ENCODE assay signal across 11 cellular contexts in the genomic region with DNA sequence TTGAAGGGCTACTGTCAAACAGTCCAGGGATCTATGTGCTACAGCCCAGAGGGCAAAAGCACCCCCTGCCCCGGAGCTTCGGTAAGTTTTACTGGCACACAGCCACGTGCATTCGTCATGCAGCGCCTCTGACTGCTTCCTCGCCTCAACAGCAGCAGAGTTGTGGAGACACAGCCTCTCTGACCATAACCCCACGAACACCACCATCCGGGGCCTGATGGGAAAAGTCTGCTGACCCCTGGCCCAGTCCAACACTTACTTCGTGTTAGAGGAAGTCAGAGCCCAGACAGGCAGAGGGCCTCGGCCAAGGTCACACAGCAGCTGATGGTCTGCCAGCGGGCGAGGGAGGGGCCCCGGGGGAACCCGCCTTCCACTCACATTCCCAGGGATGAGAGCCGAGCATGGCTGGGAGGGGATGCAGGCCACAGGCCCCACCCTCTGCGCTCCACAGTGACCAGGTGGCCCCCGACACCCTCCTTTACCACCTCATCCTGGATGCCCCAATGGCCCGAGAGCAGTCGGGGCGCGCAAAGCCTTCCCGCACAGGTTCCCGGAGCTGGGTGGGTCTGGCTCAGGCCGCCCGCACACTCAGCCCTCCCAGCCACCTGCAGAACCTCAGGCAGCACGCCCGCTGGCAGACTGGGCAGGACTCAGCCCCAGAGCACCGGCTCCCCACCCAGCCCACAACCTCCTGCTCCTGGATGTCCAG. TPM values are rescaled to one million over a fixed set of nuclear protein-coding genes. Genes with fewer than 3 reads are reported as not detected.
A peak's percentile ranks its signal among the peaks of the same experiment; 100 is the strongest.
DNase-seq lines count a peak whose midpoint lies in the region; ATAC-seq, FAIRE-seq and TF ChIP-seq lines count a peak whose summit lies in the region.
"Had no signal": no experiment of that assay in that cellular context is flagged by ENCODE, and none has a peak within 500 bp of the region (broad histone marks: within the 10 kb centered on the region; RNA-seq: fewer than 3 reads in every experiment).

No MANE protein-coding gene starts in this region.

- peaks cover 5% of the 10 kb centered on the region; the same call in 1 of the 2 replicates for H3K79me2 ChIP-seq in Karpas-422 (ENCODE audit: low read length)

- WGBS in adrenal gland, 4 donors: 24 to 38% (median 32%) methylated on average over 6 to 28 of the region's 28 CpGs
- WGBS in heart right ventricle, 2 donors: 60 to 63% methylated on average over 28 of the region's 28 CpGs
- WGBS in sigmoid colon, 2 donors: 15 to 58% methylated on average over 28 of the region's 28 CpGs

- H3K4me1 ChIP-seq in adrenal gland (replicated peaks in 1 of 2) (peaks cover 24 to 30% of the 10 kb centered on the region in 2 donors), heart right ventricle (peaks cover 7 to 29% (median 24%) of the 10 kb centered on the region in 9 donors), sigmoid colon (peaks cover 0 to 36% (median 31%) of the 10 kb centered on the region in 4 donors), Karpas-422 (ENCODE audit: low read length) (peaks cover 8% of the 10 kb centered on the region)

- no peak overlapping the region for H3K4me3 Mint-ChIP-seq in activated T-helper 17 cell treated with anti-CD3 and anti-CD28 coated beads, Interleukin-2, amount 50 U/mL, for 72 hours

- no peaks in the 10 kb centered on the region for H3K9me3 Mint-ChIP-seq in activated T-helper 17 cell treated with anti-CD3 and anti-CD28 coated beads, Interleukin-2, amount 50 U/mL, for 72 hours

- H3K4me3 ChIP-seq in adrenal gland (no peak overlapping the region), heart right ventricle (no peak overlapping the region), sigmoid colon (no peak overlapping the region), Karpas-422 (ENCODE audit: low read length) (no peak overlapping the region)
- H3K4me3 ChIP-seq: prostate gland had no signal

- H3K36me3 Mint-ChIP-seq in activated T-helper 17 cell treated with anti-CD3 and anti-CD28 coated beads, Interleukin-2, amount 50 U/mL, for 72 hours (ENCODE audit: low read depth): no peaks in the 10 kb centered on the region

- no peak for TF ChIP-seq POLR2A in GM12891 (IDR thresholded peaks at IDR 0.05; ENCODE audit: low read depth, low read length)
- no peak for TF ChIP-seq POLR2A in adrenal gland (IDR thresholded peaks at IDR 0.05)
- TF ChIP-seq POLR2A in sigmoid colon (IDR thresholded peaks at IDR 0.05): no peak

- no peak overlapping the region for H3K9ac ChIP-seq in Karpas-422 (ENCODE audit: low read length)

- H3K27ac Mint-ChIP-seq in activated T-helper 17 cell treated with anti-CD3 and anti-CD28 coated beads, Interleukin-2, amount 50 U/mL, for 72 hours: no peak overlapping the region

- intact Hi-C loops in adrenal gland (cut with DNase I): no loop called here
- intact Hi-C loops in heart right ventricle (cut with DNase I): loop anchor here in 1 of 10 donors (10.0 kb wide), 1 partner anchor 308 kb away; a partner anchor contains a TSS
- intact Hi-C loops in sigmoid colon (cut with DNase I): no loop called here

- peak; percentile 21 for DNase-seq in GM12891 (ENCODE audit: insufficient read length, low spot score)
- peak; percentile 78 to 90 (median 84) for DNase-seq in adrenal gland
- no peak for DNase-seq in heart right ventricle
- peak; percentile 86 for DNase-seq in sigmoid colon
- DNase-seq in activated CD8-positive, alpha-beta memory T cell treated with anti-CD3 and anti-CD28 coated beads, Interleukin-2, amount 50 U/mL, for 48 hours: no peak
- DNase-seq in Karpas-422: no peak
- no peak for DNase-seq in central memory CD4-positive, alpha-beta T cell
- DNase-seq: activated T-cell treated with anti-CD3 and anti-CD28 coated beads, Interleukin-2, amount 50 U/mL, for 48 hours had no signal

- H3K36me3 ChIP-seq in adrenal gland (replicated peaks in 1 of 2): peaks cover 0 to 5% of the 10 kb centered on the region in 2 donors
- H3K36me3 ChIP-seq in heart right ventricle: peaks cover 0 to 12% (median 3%) of the 10 kb centered on the region in 9 donors
- H3K36me3 ChIP-seq in sigmoid colon: peaks cover 0 to 6% (median 3%) of the 10 kb centered on the region in 4 donors
- H3K36me3 ChIP-seq in Karpas-422 (ENCODE audit: insufficient read depth, low read length): no peaks in the 10 kb centered on the region
- H3K36me3 ChIP-seq: prostate gland had no signal

- peak in 5 of 8 donors; percentile 10 to 48 (median 13) for ATAC-seq in heart right ventricle
- no peak for ATAC-seq in activated T-helper 17 cell treated with anti-CD3 and anti-CD28 coated beads, Interleukin-2, amount 50 U/mL, for 72 hours (replicated peaks)

- no peaks in the 10 kb centered on the region for H3K9me2 ChIP-seq in Karpas-422 (replicated peaks; ENCODE audit: insufficient read depth, low read length)

- H3K4me1 Mint-ChIP-seq in activated T-helper 17 cell treated with anti-CD3 and anti-CD28 coated beads, Interleukin-2, amount 50 U/mL, for 72 hours: no peaks in the 10 kb centered on the region

- H3K27ac ChIP-seq in adrenal gland (peak overlapping the region in 4 of 5 donors; percentile 57 to 79 (median 72)), heart right ventricle (peak overlapping the region in 7 of 10 donors; percentile 15 to 69 (median 36)), sigmoid colon (peak overlapping the region; percentile 14 to 60 (median 36)), Karpas-422 (ENCODE audit: low read length) (no peak overlapping the region)
- H3K27ac ChIP-seq: prostate gland had no signal

- H3K27me3 ChIP-seq in adrenal gland: no peaks in the 10 kb centered on the region
- peaks cover 0 to 16% (median 0%) of the 10 kb centered on the region in 7 donors for H3K27me3 ChIP-seq in heart right ventricle
- H3K27me3 ChIP-seq in sigmoid colon: peaks cover 6 to 19% (median 7%) of the 10 kb centered on the region in 3 donors
- no peaks in the 10 kb centered on the region for H3K27me3 ChIP-seq in Karpas-422 (ENCODE audit: low read length)

- H3K9me3 ChIP-seq in adrenal gland (replicated peaks in 1 of 3) (no peaks in the 10 kb centered on the region), heart right ventricle (no peaks in the 10 kb centered on the region), sigmoid colon (no peaks in the 10 kb centered on the region), Karpas-422 (ENCODE audit: low read length) (no peaks in the 10 kb centered on the region)
- H3K9me3 ChIP-seq: prostate gland had no signal

- H3K4me2 ChIP-seq in Karpas-422 (ENCODE audit: low read depth, low read length, poor library complexity, severe bottlenecking): no peak overlapping the region

- H2AFZ ChIP-seq in Karpas-422 (ENCODE audit: low read length): no peak overlapping the region

- TF ChIP-seq EP300 in sigmoid colon (IDR thresholded peaks at IDR 0.05): no peak

- FAIRE-seq in GM12891 (lab: Jason Lieb, UNC): no peak
- FAIRE-seq: keratinocyte had no signal

- H3K27me3 Mint-ChIP-seq in activated T-helper 17 cell treated with anti-CD3 and anti-CD28 coated beads, Interleukin-2, amount 50 U/mL, for 72 hours: no peaks in the 10 kb centered on the region

- no peaks in the 10 kb centered on the region for H4K20me1 ChIP-seq in Karpas-422 (ENCODE audit: insufficient read depth, low read depth, low read length)

- no peak for TF ChIP-seq CTCF in adrenal gland (IDR thresholded peaks at IDR 0.05)
- no peak for TF ChIP-seq CTCF in heart right ventricle (IDR thresholded peaks at IDR 0.05)
- TF ChIP-seq CTCF in sigmoid colon (IDR thresholded peaks at IDR 0.05): no peak

RNA-seq across cellular contexts. Expression of a gene that starts 5.0 kb away (rescaled TPM):
- polyA plus RNA-seq in GM12891 (2012; ENCODE audit: low read depth, missing spikeins): 1.5 TPM
- total RNA-seq in adrenal gland: 1 to 10 TPM in 6 of 8 donors, not detected in 2; 1.0 to 5.0 (median 1.8) TPM
- polyA plus RNA-seq in adrenal gland: 1 to 10 TPM in 2 of 3 donors, under 1 TPM in 1; 0.09 to 9.3 (median 2.2) TPM
- total RNA-seq in heart right ventricle: 1 to 10 TPM in 9 of 10 donors, under 1 TPM in 1; 0.96 to 2.2 (median 1.4) TPM
- polyA plus RNA-seq in heart right ventricle: 1 to 10 TPM in 1 of 2 donors, under 1 TPM in 1; 0.73 to 1.3 TPM
- under 1 TPM in 3 of 4 donors, not detected in 1; 0.36 to 0.82 (median 0.81) TPM for total RNA-seq in sigmoid colon
- under 1 TPM in 1 of 3 donors, not detected in 2; 0.36 TPM for polyA plus RNA-seq in sigmoid colon
- 1.6 and 4.1 TPM in 2 replicates for total RNA-seq in Karpas-422 (2014; rRNA removed; shearing (Covaris generic); ENCODE audit: low replicate concordance)
- total RNA-seq in activated T-helper 17 cell treated with anti-CD3 and anti-CD28 coated beads, Interleukin-2, amount 50 U/mL, for 72 hours: 1 to 10 TPM in 1 of 2 donors, under 1 TPM in 1; 0.77 to 1.4 TPM

RNA-seq across cellular contexts. Expression of a gene that starts 8.7 kb away (rescaled TPM):
- 209 TPM for polyA plus RNA-seq in GM12891 (2012; ENCODE audit: low read depth, missing spikeins)
- 100 to 1,000 TPM in 7 of 8 donors, 10 to 100 TPM in 1; 80.2 to 435 (median 229) TPM for total RNA-seq in adrenal gland
- 1,000 to 10,000 TPM in 1 of 3 donors, 100 to 1,000 TPM in 1, 10 to 100 TPM in 1; 15.6 to 1,534 (median 925) TPM for polyA plus RNA-seq in adrenal gland
- 100 to 1,000 TPM; 491 to 770 (median 553) TPM for total RNA-seq in heart right ventricle
- 1,000 to 10,000 TPM in 1 of 2 donors, 100 to 1,000 TPM in 1; 821 to 2,879 TPM for polyA plus RNA-seq in heart right ventricle
- total RNA-seq in sigmoid colon: 100 to 1,000 TPM in 3 of 4 donors, 10 to 100 TPM in 1; 74.7 to 112 (median 104) TPM
- polyA plus RNA-seq in sigmoid colon: 100 to 1,000 TPM; 294 to 390 (median 352) TPM
- 64.3 and 110 TPM in 2 replicates for total RNA-seq in Karpas-422 (2014; rRNA removed; shearing (Covaris generic); ENCODE audit: low replicate concordance)
- total RNA-seq in activated T-helper 17 cell treated with anti-CD3 and anti-CD28 coated beads, Interleukin-2, amount 50 U/mL, for 72 hours: 100 to 1,000 TPM; 148 to 210 TPM

RNA-seq across cellular contexts. Expression of a gene that starts 15.6 kb away (rescaled TPM):
- 16.2 TPM for polyA plus RNA-seq in GM12891 (2012; ENCODE audit: low read depth, missing spikeins)
- total RNA-seq in adrenal gland (100 to 1,000 TPM in 5 of 8 donors, 10 to 100 TPM in 3; 20.0 to 189 (median 113) TPM), heart right ventricle (100 to 1,000 TPM in 2 of 10 donors, 10 to 100 TPM in 8; 45.9 to 236 (median 68.5) TPM), sigmoid colon (10 to 100 TPM; 14.6 to 70.3 (median 15.4) TPM)
- polyA plus RNA-seq in adrenal gland (10 to 100 TPM; 15.5 to 73.0 (median 46.8) TPM), heart right ventricle (10 to 100 TPM; 22.7 to 48.6 TPM), sigmoid colon (10 to 100 TPM; 42.1 to 87.0 (median 57.7) TPM)
- 21.4 and 40.5 TPM in 2 replicates for total RNA-seq in Karpas-422 (2014; rRNA removed; shearing (Covaris generic); ENCODE audit: low replicate concordance)
- 10 to 100 TPM; 51.4 to 56.8 TPM for total RNA-seq in activated T-helper 17 cell treated with anti-CD3 and anti-CD28 coated beads, Interleukin-2, amount 50 U/mL, for 72 hours

RNA-seq across cellular contexts. Expression of a gene that starts 27.2 kb away (rescaled TPM):
- 27.4 TPM for polyA plus RNA-seq in GM12891 (2012; ENCODE audit: low read depth, missing spikeins)
- total RNA-seq in adrenal gland (100 to 1,000 TPM in 3 of 8 donors, 10 to 100 TPM in 5; 53.5 to 117 (median 93.7) TPM), heart right ventricle (10 to 100 TPM; 43.7 to 71.6 (median 46.6) TPM), sigmoid colon (10 to 100 TPM; 36.4 to 51.0 (median 42.7) TPM)
- polyA plus RNA-seq in adrenal gland (100 to 1,000 TPM in 1 of 3 donors, 10 to 100 TPM in 2; 37.8 to 148 (median 94.5) TPM), heart right ventricle (10 to 100 TPM; 41.1 to 70.4 TPM), sigmoid colon (10 to 100 TPM; 31.2 to 86.5 (median 41.8) TPM)
- total RNA-seq in Karpas-422 (2014; rRNA removed; shearing (Covaris generic); ENCODE audit: low replicate concordance): 40.3 and 102 TPM in 2 replicates
- 10 to 100 TPM; 77.0 to 86.6 TPM for total RNA-seq in activated T-helper 17 cell treated with anti-CD3 and anti-CD28 coated beads, Interleukin-2, amount 50 U/mL, for 72 hours

RNA-seq across cellular contexts. Expression of a gene that starts 36.3 kb away (rescaled TPM):
- polyA plus RNA-seq in GM12891 (2012; ENCODE audit: low read depth, missing spikeins): 297 TPM
- total RNA-seq in adrenal gland (1,000 to 10,000 TPM in 1 of 8 donors, 100 to 1,000 TPM in 7; 317 to 1,164 (median 685) TPM), heart right ventricle (100 to 1,000 TPM; 227 to 356 (median 280) TPM), sigmoid colon (1,000 to 10,000 TPM in 1 of 4 donors, 100 to 1,000 TPM in 3; 602 to 1,004 (median 791) TPM)
- polyA plus RNA-seq in adrenal gland (100 to 1,000 TPM; 360 to 990 (median 737) TPM), heart right ventricle (100 to 1,000 TPM; 180 to 344 TPM), sigmoid colon (100 to 1,000 TPM; 129 to 455 (median 265) TPM)
- 141 and 291 TPM in 2 replicates for total RNA-seq in Karpas-422 (2014; rRNA removed; shearing (Covaris generic); ENCODE audit: low replicate concordance)
- 100 to 1,000 TPM; 150 to 172 TPM for total RNA-seq in activated T-helper 17 cell treated with anti-CD3 and anti-CD28 coated beads, Interleukin-2, amount 50 U/mL, for 72 hours

Comparison
In these comparisons a context has a peak if more than half of its experiments do, and no peak if none do; other contexts are left out.
1. DNase-seq: peak in GM12891 (single experiment), adrenal gland (7 of 7) and sigmoid colon (single experiment); none in heart right ventricle (0 of 2), activated CD8-positive, alpha-beta memory T cell treated with anti-CD3 and anti-CD28 coated beads, Interleukin-2, amount 50 U/mL, for 48 hours (single experiment), Karpas-422 (single experiment) and central memory CD4-positive, alpha-beta T cell (single experiment).